In genomic region chr21:46153259-46154154, GRCh38 we compare ENCODE assay signal across 8 cellular contexts. TPM values are rescaled to one million over a fixed set of nuclear protein-coding genes. Genes with fewer than 3 reads are reported as not detected.
DNase-seq lines count a peak whose midpoint lies in the region; ATAC-seq and TF ChIP-seq lines count a peak whose summit lies in the region.

No MANE protein-coding gene starts in this region.

- H3K9me3 ChIP-seq in ascending aorta (no peaks in the 10 kb centered on the region), sigmoid colon (no peaks in the 10 kb centered on the region)

- no peak for TF ChIP-seq POLR2A in sigmoid colon (IDR thresholded peaks at IDR 0.05)

- no peak overlapping the region for H3K27ac ChIP-seq in ascending aorta
- H3K27ac ChIP-seq in sigmoid colon: peak overlapping the region in 1 of 4 donors; percentile 48

- 29 to 41% methylated on average over 31 of the region's 31 CpGs for WGBS in sigmoid colon, 2 donors

- peaks cover 0 to 2% of the 10 kb centered on the region in 2 donors for H3K4me1 ChIP-seq in ascending aorta
- peaks cover 0 to 15% (median 11%) of the 10 kb centered on the region in 4 donors for H3K4me1 ChIP-seq in sigmoid colon

- intact Hi-C loops in ascending aorta (cut with DNase I) (no loop called here), sigmoid colon (cut with DNase I) (no loop called here)

- H3K27me3 ChIP-seq in ascending aorta (no peaks in the 10 kb centered on the region), sigmoid colon (no peaks in the 10 kb centered on the region)

- DNase-seq in NCI-H510A treated with DMSO at 0.1 percent for 48 hours (lab: John Stamatoyannopoulos, UW) (peak; percentile 9), NCI-H510A (lab: John Stamatoyannopoulos, UW) (no peak), RPMI8226 (peak; percentile 48), ascending aorta (ENCODE audit: low spot score in 2 of 2) (peak; percentile 7 to 68), hypothalamus (lab: John Stamatoyannopoulos, UW) (peak in 27 of 51 donors; percentile 11 to 71 (median 38)), sigmoid colon (peak; percentile 71), GOT3 (lab: John Stamatoyannopoulos, UW) (no peak)

- no peak for ATAC-seq in GM21360 (IDR thresholded peaks at IDR 0.05; ENCODE audit: unreplicated experiment)

- H3K4me3 ChIP-seq in ascending aorta (peak overlapping the region in 1 of 2 donors; percentile 41), sigmoid colon (peak overlapping the region in 3 of 4 donors; percentile 26 to 30 (median 30))

- TF ChIP-seq CTCF in ascending aorta (IDR thresholded peaks at IDR 0.05): peak; percentile 33 to 77 (median 49)
- TF ChIP-seq CTCF in sigmoid colon (IDR thresholded peaks at IDR 0.05): peak in 3 of 4 experiments; percentile 34 to 73 (median 49)

- TF ChIP-seq EP300 in sigmoid colon (IDR thresholded peaks at IDR 0.05): no peak

- no peaks in the 10 kb centered on the region for H3K36me3 ChIP-seq in ascending aorta
- no peaks in the 10 kb centered on the region for H3K36me3 ChIP-seq in sigmoid colon

RNA-seq across cellular contexts. Expression of gene FTCD, which starts 1.9 kb away (rescaled TPM):
- total RNA-seq in ascending aorta (0.85 TPM), sigmoid colon (1 to 10 TPM in 1 of 4 donors, not detected in 3; 1.4 TPM)
- polyA plus RNA-seq in sigmoid colon: under 1 TPM in 1 of 3 donors, not detected in 2; 0.20 TPM

RNA-seq across cellular contexts. Expression of gene SPATC1L, which starts 30.8 kb away (rescaled TPM):
- total RNA-seq in ascending aorta (37.4 TPM), sigmoid colon (10 to 100 TPM in 1 of 4 donors, 1 to 10 TPM in 2, under 1 TPM in 1; 0.95 to 18.3 (median 7.1) TPM)
- polyA plus RNA-seq in sigmoid colon: 10 to 100 TPM in 1 of 3 donors, 1 to 10 TPM in 2; 3.2 to 11.0 (median 7.8) TPM

RNA-seq across cellular contexts. Expression of gene COL6A2, which starts 55.6 kb away (rescaled TPM):
- total RNA-seq in ascending aorta (1,704 TPM), sigmoid colon (1,000 to 10,000 TPM in 2 of 4 donors, 100 to 1,000 TPM in 2; 570 to 1,745 (median 1,082) TPM)
- 100 to 1,000 TPM in 1 of 3 donors, 10 to 100 TPM in 2; 14.3 to 233 (median 37.8) TPM for polyA plus RNA-seq in sigmoid colon

Comparison
In these comparisons a context has a peak if more than half of its experiments do, and no peak if none do; other contexts are left out.
1. DNase-seq: peak in NCI-H510A treated with DMSO at 0.1 percent for 48 hours (single experiment), RPMI8226 (single experiment), ascending aorta (2 of 2), hypothalamus (27 of 51) and sigmoid colon (single experiment); none in NCI-H510A (single experiment) and GOT3 (single experiment).